ENCODE assay signal across 21 cellular contexts in the genomic region with DNA sequence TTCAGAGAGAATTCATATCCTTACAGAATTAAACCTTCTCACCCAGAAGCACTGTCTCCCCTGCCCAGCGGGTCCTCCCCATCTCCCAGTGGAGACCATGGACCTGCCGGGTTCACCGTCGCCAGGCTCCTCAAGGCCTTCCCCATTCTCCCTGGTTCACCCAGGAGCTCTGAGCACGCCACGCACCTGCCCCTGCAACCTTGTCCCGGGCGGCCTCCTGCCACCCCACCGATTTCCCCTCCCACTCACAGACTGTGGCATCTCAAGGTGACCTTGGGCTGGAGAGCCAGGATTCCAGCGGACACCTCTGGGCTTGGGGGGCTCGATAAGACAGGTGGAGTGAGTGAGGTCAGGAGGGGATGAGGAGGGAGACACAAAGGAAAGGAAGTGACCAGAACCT.
DNase-seq lines count a peak whose midpoint lies in the region; ATAC-seq, FAIRE-seq and TF ChIP-seq lines count a peak whose summit lies in the region.
"Had no signal": no experiment of that assay in that cellular context is flagged by ENCODE, and none has a peak within 500 bp of the region (broad histone marks: within the 10 kb centered on the region; RNA-seq: fewer than 3 reads in every experiment).

No MANE protein-coding gene starts in this region.

- no peaks in the 10 kb centered on the region for H3K36me3 Mint-ChIP-seq in astrocyte (ENCODE audit: low read depth, unreplicated experiment)
- no peaks in the 10 kb centered on the region for H3K36me3 Mint-ChIP-seq in CD8-positive, alpha-beta T cell

- H3K27ac Mint-ChIP-seq in astrocyte (ENCODE audit: unreplicated experiment) = peak overlapping the region; percentile 63
- H3K27ac Mint-ChIP-seq in CD8-positive, alpha-beta T cell = no peak overlapping the region
- H3K27ac Mint-ChIP-seq: B cell; CD8-positive, alpha-beta memory T cell; HFFc6 had no signal

- no peak overlapping the region for H3K4me3 Mint-ChIP-seq in astrocyte (ENCODE audit: unreplicated experiment)
- H3K4me3 Mint-ChIP-seq in CD8-positive, alpha-beta T cell = no peak overlapping the region
- H3K4me3 Mint-ChIP-seq: B cell; CD8-positive, alpha-beta memory T cell; HFFc6 had no signal

- TF ChIP-seq CTCF in astrocyte (IDR thresholded peaks at IDR 0.05; ENCODE audit: insufficient read depth, low read depth, low read length) (no peak), kidney (IDR thresholded peaks at IDR 0.05; ENCODE audit: borderline replicate concordance, extremely low read depth, insufficient read depth) (no peak), neural cell (IDR thresholded peaks at IDR 0.05; ENCODE audit: poor library complexity, severe bottlenecking) (no peak)
- no peak for TF ChIP-seq CTCF in CD8-positive, alpha-beta T cell (IDR thresholded peaks at IDR 0.05)

- DNase-seq in astrocyte (ENCODE audit: low read depth) = no peak
- peak; percentile 42 for DNase-seq in kidney
- no peak for DNase-seq in aorta
- no peak for DNase-seq in CD8-positive, alpha-beta T cell
- no peak for DNase-seq in middle frontal gyrus (ENCODE audit: extremely low spot score, low spot score)
- DNase-seq: CD8-positive, alpha-beta memory T cell; COR-L47; DMS 273 treated with DMSO at 0.1 percent for 48 hours; DMS53; DND-41; EL; GM23248; HFFc6; IMR-90 had no signal

- no peaks in the 10 kb centered on the region for H3K36me3 ChIP-seq in astrocyte (ENCODE audit: insufficient read depth, low read length)
- H3K36me3 ChIP-seq in kidney (ENCODE audit: control insufficient read depth in 1 of 2, insufficient read depth in 2 of 2, low read length in 2 of 2) = no peaks in the 10 kb centered on the region
- no peaks in the 10 kb centered on the region for H3K36me3 ChIP-seq in neural cell (ENCODE audit: insufficient read depth, low read length)
- H3K36me3 ChIP-seq in aorta (ENCODE audit: control insufficient read depth in 1 of 2, insufficient read depth in 2 of 2, low read length in 1 of 2) = no peaks in the 10 kb centered on the region
- no peaks in the 10 kb centered on the region for H3K36me3 ChIP-seq in CD8-positive, alpha-beta T cell (ENCODE audit: insufficient read depth, low read length)
- H3K36me3 ChIP-seq: BLaER1 treated with 17β-estradiol and CSF1 and Interleukin-3, amounts not matched to agents 10 nM and 100 nM had no signal

- no peak for TF ChIP-seq EP300 in neural cell (conservative IDR thresholded peaks at IDR 0.05; ENCODE audit: poor library complexity, severe bottlenecking)

- H3K9me2 ChIP-seq in neural cell (ENCODE audit: insufficient read depth, low read length) = no peaks in the 10 kb centered on the region

- FAIRE-seq in astrocyte (lab: Jason Lieb, UNC) (no peak), kidney (lab: Jason Lieb, UNC) (no peak)
- FAIRE-seq: GM12891, H54 had no signal

- peaks cover 4% of the 10 kb centered on the region for H3K9me3 ChIP-seq in astrocyte (ENCODE audit: insufficient read depth, low read depth, low read length)
- H3K9me3 ChIP-seq in kidney (ENCODE audit: control insufficient read depth in 1 of 2, low read length in 2 of 2) = no peaks in the 10 kb centered on the region
- no peaks in the 10 kb centered on the region for H3K9me3 ChIP-seq in neural cell (ENCODE audit: low read length)
- peaks cover 3% of the 10 kb centered on the region for H3K9me3 ChIP-seq in aorta (ENCODE audit: control insufficient read depth, low read length)
- no peaks in the 10 kb centered on the region for H3K9me3 ChIP-seq in CD8-positive, alpha-beta T cell (ENCODE audit: low read length)

- H3K27ac ChIP-seq in astrocyte (ENCODE audit: low read depth, low read length) (no peak overlapping the region), kidney (ENCODE audit: low read depth in 2 of 2, low read length in 2 of 2) (no peak overlapping the region), neural cell (ENCODE audit: low read length) (peak overlapping the region; percentile 20), aorta (ENCODE audit: low read depth in 1 of 2, low read length in 2 of 2) (no peak overlapping the region)
- no peak overlapping the region for H3K27ac ChIP-seq in CD8-positive, alpha-beta T cell (ENCODE audit: low read depth, low read length)
- H3K27ac ChIP-seq: BLaER1 treated with 17β-estradiol and CSF1 and Interleukin-3, amounts not matched to agents 10 nM and 100 nM; GM23248; HL-60 had no signal

- CTCF ChIA-PET in CD8-positive, alpha-beta T cell (lab: Charles Lee) = no interaction called here

- H3K9me3 Mint-ChIP-seq in astrocyte (ENCODE audit: unreplicated experiment) = peaks cover 12% of the 10 kb centered on the region
- peaks cover 2% of the 10 kb centered on the region for H3K9me3 Mint-ChIP-seq in CD8-positive, alpha-beta T cell
- H3K9me3 Mint-ChIP-seq: CD8-positive, alpha-beta memory T cell had no signal

- H3K4me3 ChIP-seq in astrocyte (ENCODE audit: insufficient read depth, low read depth, low read length) = no peak overlapping the region
- no peak overlapping the region for H3K4me3 ChIP-seq in kidney (ENCODE audit: low read length in 2 of 2)
- no peak overlapping the region for H3K4me3 ChIP-seq in neural cell (ENCODE audit: low read length)
- no peak overlapping the region for H3K4me3 ChIP-seq in aorta (ENCODE audit: low read length in 2 of 2)
- no peak overlapping the region for H3K4me3 ChIP-seq in CD8-positive, alpha-beta T cell (ENCODE audit: low read depth, low read length)
- H3K4me3 ChIP-seq: BLaER1 treated with 17β-estradiol and CSF1 and Interleukin-3, amounts not matched to agents 10 nM and 100 nM; GM23248 had no signal

- no peak overlapping the region for H2AFZ ChIP-seq in astrocyte (ENCODE audit: low read depth, low read length)
- no peak overlapping the region for H2AFZ ChIP-seq in neural cell (ENCODE audit: low read depth, low read length)
- H2AFZ ChIP-seq: GM23248 had no signal

- TF ChIP-seq RAD21 in neural cell (conservative IDR thresholded peaks at IDR 0.05) = no peak

- H3K27me3 Mint-ChIP-seq in astrocyte (ENCODE audit: low read depth, unreplicated experiment) = no peaks in the 10 kb centered on the region
- H3K27me3 Mint-ChIP-seq in CD8-positive, alpha-beta T cell (ENCODE audit: low read depth) = peaks cover 3% of the 10 kb centered on the region
- H3K27me3 Mint-ChIP-seq: B cell had no signal

- H3K4me1 ChIP-seq in astrocyte (ENCODE audit: insufficient read depth, low read length) (no peaks in the 10 kb centered on the region), kidney (ENCODE audit: control insufficient read depth in 1 of 2, insufficient read depth in 1 of 2, low read depth in 1 of 2, low read length in 2 of 2) (no peaks in the 10 kb centered on the region), aorta (ENCODE audit: control insufficient read depth in 1 of 2, insufficient read depth in 2 of 2, low read length in 2 of 2) (no peaks in the 10 kb centered on the region)
- H3K4me1 ChIP-seq in CD8-positive, alpha-beta T cell (ENCODE audit: insufficient read depth, low read length) = no peaks in the 10 kb centered on the region
- H3K4me1 ChIP-seq: BLaER1 treated with 17β-estradiol and CSF1 and Interleukin-3, amounts not matched to agents 10 nM and 100 nM had no signal

- no peaks in the 10 kb centered on the region for H3K4me1 Mint-ChIP-seq in astrocyte (ENCODE audit: low read depth, unreplicated experiment)
- H3K4me1 Mint-ChIP-seq in CD8-positive, alpha-beta T cell (ENCODE audit: low read depth) = no peaks in the 10 kb centered on the region
- H3K4me1 Mint-ChIP-seq: B cell; CD8-positive, alpha-beta memory T cell had no signal

- POLR2A ChIA-PET in CD8-positive, alpha-beta T cell (lab: Charles Lee) = no interaction called here

- ATAC-seq in aorta (ENCODE audit: low FRiP score) = no peak
- no peak for ATAC-seq in CD8-positive, alpha-beta T cell
- ATAC-seq: HCT116 had no signal

- H3K79me2 ChIP-seq in astrocyte (ENCODE audit: insufficient read depth, low read length) = no peaks in the 10 kb centered on the region
- no peaks in the 10 kb centered on the region for H3K79me2 ChIP-seq in neural cell (replicated peaks; ENCODE audit: insufficient read depth, low read length)

- H4K20me1 ChIP-seq in astrocyte (ENCODE audit: insufficient read depth, low read length) (no peaks in the 10 kb centered on the region), neural cell (ENCODE audit: insufficient read depth) (no peaks in the 10 kb centered on the region)

- intact Hi-C loops in kidney (cut with DNase I) (no loop called here), aorta (cut with DNase I) (no loop called here)
- intact Hi-C loops in CD8-positive, alpha-beta T cell (cut with DNase I, micrococcal nuclease) = no loop called here

- H3K27me3 ChIP-seq in astrocyte (ENCODE audit: insufficient read depth, low read length) = no peaks in the 10 kb centered on the region
- no peaks in the 10 kb centered on the region for H3K27me3 ChIP-seq in neural cell (ENCODE audit: insufficient read depth, low read depth, low read length)
- no peaks in the 10 kb centered on the region for H3K27me3 ChIP-seq in aorta (ENCODE audit: control insufficient read depth in 1 of 2, insufficient read depth in 2 of 2, low read length in 1 of 2)
- no peaks in the 10 kb centered on the region for H3K27me3 ChIP-seq in CD8-positive, alpha-beta T cell (ENCODE audit: insufficient read depth, low read length)
- H3K27me3 ChIP-seq: BLaER1 treated with 17β-estradiol and CSF1 and Interleukin-3, amounts not matched to agents 10 nM and 100 nM had no signal

- H3K9ac ChIP-seq in astrocyte (ENCODE audit: low read length) (no peak overlapping the region), kidney (ENCODE audit: low read length in 2 of 2) (no peak overlapping the region), neural cell (ENCODE audit: low read length) (no peak overlapping the region)
- H3K9ac ChIP-seq: BLaER1 treated with 17β-estradiol and CSF1 and Interleukin-3, amounts not matched to agents 10 nM and 100 nM; GM23248 had no signal

- whole genome bisulfite sequencing in aorta, 2 donors = 89 to 96% methylated on average over 11 of the region's 11 CpGs

- H3K4me2 ChIP-seq in astrocyte (ENCODE audit: low read length) (no peak overlapping the region), neural cell (ENCODE audit: low read length) (no peak overlapping the region)
- H3K4me2 ChIP-seq: BLaER1 treated with 17β-estradiol and CSF1 and Interleukin-3, amounts not matched to agents 10 nM and 100 nM had no signal

- no peaks in the 10 kb centered on the region for H3F3A ChIP-seq in neural cell (ENCODE audit: insufficient read depth, low read length, poor library complexity, severe bottlenecking)

TF ChIP-seq in neural cell, 6 proteins besides CTCF, POLR2A, EP300 and RAD21:
- TF ChIP-seq MXI1 (conservative IDR thresholded peaks at IDR 0.05; ENCODE audit: poor library complexity, severe bottlenecking) (no peak), EZH2 (IDR thresholded peaks at IDR 0.05; ENCODE audit: borderline replicate concordance, insufficient read depth, low read length, poor library complexity, severe bottlenecking) (no peak)
